ENCODE assay signal across 21 cellular contexts in the genomic region with DNA sequence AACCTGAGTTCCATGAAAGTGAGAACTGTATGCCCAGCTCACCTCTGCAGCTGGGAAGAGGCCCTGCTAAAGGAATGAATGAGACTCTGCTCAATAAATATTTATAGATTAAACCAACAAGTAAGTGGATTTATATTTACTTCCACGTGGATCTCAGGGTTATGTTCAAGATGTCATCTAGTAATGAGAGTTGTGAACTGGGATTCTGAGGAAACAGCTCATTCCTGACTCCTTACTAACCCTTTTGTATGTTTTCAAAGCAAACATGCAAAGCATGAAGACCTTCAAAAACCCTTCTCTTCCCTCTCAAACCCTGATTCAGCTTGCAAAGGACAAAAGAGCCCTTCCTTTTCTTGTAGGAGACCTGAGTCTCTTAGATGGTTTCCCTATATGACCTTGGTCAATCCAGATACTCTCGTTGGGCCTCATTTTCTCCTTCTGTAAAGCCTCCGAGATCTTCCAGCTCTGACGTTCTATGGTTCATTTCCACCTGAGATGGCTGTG. TPM values are rescaled to one million over a fixed set of nuclear protein-coding genes. Genes with fewer than 3 reads are reported as not detected.
DNase-seq lines count a peak whose midpoint lies in the region; ATAC-seq, FAIRE-seq and TF ChIP-seq lines count a peak whose summit lies in the region.
"Had no signal": no experiment of that assay in that cellular context is flagged by ENCODE, and none has a peak within 500 bp of the region (broad histone marks: within the 10 kb centered on the region; RNA-seq: fewer than 3 reads in every experiment).

No MANE protein-coding gene starts in this region.

- no peak overlapping the region for H2BK5ac ChIP-seq in mesenchymal stem cell (ENCODE audit: low read depth, low read length, poor library complexity, severe bottlenecking)

- no peaks in the 10 kb centered on the region for H4K20me1 ChIP-seq in astrocyte (ENCODE audit: insufficient read depth, low read length)

- DNase-seq in AG04450 (ENCODE audit: low read depth, low spot score) (peak; percentile 70), EL (peak; percentile 62), astrocyte (ENCODE audit: low read depth) (no peak), mesenchymal stem cell (peak; percentile 55), vagina (ENCODE audit: extremely low spot score in 2 of 2) (no peak), tibial artery (no peak), NCI-H1417 (lab: John Stamatoyannopoulos, UW) (no peak)
- DNase-seq: activated CD4-positive, CD25-positive, alpha-beta regulatory T cell treated with anti-CD3 and anti-CD28 coated beads, Interleukin-2, amount 50 U/mL, for 72 hours; activated T-cell treated with anti-CD3 and anti-CD28 coated beads, Interleukin-2, amount 50 U/mL, for 1 hour; cortex of kidney; kidney glomerular epithelial cell; MG63; NCI-H2081 treated with DMSO at 0.1 percent for 48 hours; psoas muscle; SHP77 treated with DMSO at 0.1 percent for 48 hours; stimulated activated CD4-positive, alpha-beta T cell treated with anti-CD3 and anti-CD28 coated beads, Interleukin-2, amount 100 ng/mL, for 24 hours had no signal

- H3K36me3 Mint-ChIP-seq in astrocyte (ENCODE audit: low read depth, unreplicated experiment) = peaks cover 6% of the 10 kb centered on the region

- no peaks in the 10 kb centered on the region for H3K79me2 ChIP-seq in astrocyte (ENCODE audit: insufficient read depth, low read length)

- H4K91ac ChIP-seq in mesenchymal stem cell (ENCODE audit: low read length) = no peak overlapping the region

- peak overlapping the region; percentile 27 for H3K4me2 ChIP-seq in astrocyte (ENCODE audit: low read length)
- no peak overlapping the region for H3K4me2 ChIP-seq in mesenchymal stem cell (ENCODE audit: low read length, poor library complexity, severe bottlenecking)

- H2BK12ac ChIP-seq in mesenchymal stem cell (ENCODE audit: low read length in 2 of 2) = no peak overlapping the region

- no peak for TF ChIP-seq POLR2A in vagina (IDR thresholded peaks at IDR 0.05)

- POLR2A ChIA-PET in AG04450 (lab: Yijun Ruan, JAX) = interaction anchor here (0.7 to 1.9 kb wide), 7 partner anchors 14 to 170 kb away, joined by 3 to 10 read pairs (median 4); partner anchors contain the start of genes LSM3, SLC6A6 and XPC

- H4K8ac ChIP-seq in mesenchymal stem cell (ENCODE audit: low read length) = no peak overlapping the region

- H2BK15ac ChIP-seq in mesenchymal stem cell (ENCODE audit: low read depth, poor library complexity, severe bottlenecking) = peak overlapping the region; percentile 9

- H3K9ac ChIP-seq in astrocyte (ENCODE audit: low read length) = peak overlapping the region; percentile 9
- no peak overlapping the region for H3K9ac ChIP-seq in mesenchymal stem cell (ENCODE audit: low read length)

- no peak overlapping the region for H2BK120ac ChIP-seq in mesenchymal stem cell (ENCODE audit: low read depth, low read length)

- peaks cover 15% of the 10 kb centered on the region for H3K4me1 Mint-ChIP-seq in astrocyte (ENCODE audit: low read depth, unreplicated experiment)

- no peak overlapping the region for H3K4me3 Mint-ChIP-seq in astrocyte (ENCODE audit: unreplicated experiment)
- H3K4me3 Mint-ChIP-seq: activated CD8-positive, alpha-beta T cell treated with anti-CD3 and anti-CD28 coated beads, Interleukin-2, amount 10 ng/mL, durations not matched to agents 7 days and 5 days had no signal

- no peaks in the 10 kb centered on the region for H3K27me3 Mint-ChIP-seq in astrocyte (ENCODE audit: low read depth, unreplicated experiment)

- ATAC-seq in GM18511 (IDR thresholded peaks at IDR 0.05; ENCODE audit: unreplicated experiment) = no peak
- ATAC-seq: activated CD8-positive, alpha-beta T cell treated with anti-CD3 and anti-CD28 coated beads, Interleukin-2, amount 10 ng/mL, durations not matched to agents 7 days and 5 days had no signal

- H3K9me3 Mint-ChIP-seq in astrocyte (ENCODE audit: unreplicated experiment) = peaks cover 10% of the 10 kb centered on the region

- intact Hi-C loops in vagina (cut with DNase I) (no loop called here), tibial artery (cut with DNase I; ENCODE audit: low total_unique reads) (no loop called here)

- no peaks in the 10 kb centered on the region for H3K27me3 ChIP-seq in AG04450 (ENCODE audit: control insufficient read depth, insufficient read depth, low read length)
- H3K27me3 ChIP-seq in astrocyte (ENCODE audit: insufficient read depth, low read length) = no peaks in the 10 kb centered on the region
- H3K27me3 ChIP-seq in mesenchymal stem cell (ENCODE audit: control insufficient read depth in 1 of 2, insufficient read depth in 1 of 2, low read length in 2 of 2) = peaks cover 0 to 25% of the 10 kb centered on the region in 2 experiments
- no peaks in the 10 kb centered on the region for H3K27me3 ChIP-seq in vagina
- peaks cover 0 to 20% of the 10 kb centered on the region in 2 donors for H3K27me3 ChIP-seq in tibial artery
- H3K27me3 ChIP-seq: MG63 had no signal

- CTCF ChIA-PET in AG04450 (lab: Charles Lee) = interaction anchor here (0.6 to 6.2 kb wide), 6 partner anchors 9 to 30 kb away, joined by 3 to 42 read pairs (median 4); no protein-coding TSS in a partner anchor

- H3K9me3 ChIP-seq in AG04450 (ENCODE audit: control insufficient read depth, insufficient read depth, low read length) (peaks cover 5% of the 10 kb centered on the region; the same call in 1 of the 2 replicates), astrocyte (ENCODE audit: insufficient read depth, low read depth, low read length) (peaks cover 3% of the 10 kb centered on the region), mesenchymal stem cell (ENCODE audit: control insufficient read depth, low read length) (peaks cover 8% of the 10 kb centered on the region), vagina (peaks cover 3% of the 10 kb centered on the region), tibial artery (peaks cover 0 to 7% (median 4%) of the 10 kb centered on the region in 3 donors)
- H3K9me3 ChIP-seq: MG63, psoas muscle had no signal

- peaks cover 10% of the 10 kb centered on the region for H3K4me1 ChIP-seq in astrocyte (ENCODE audit: insufficient read depth, low read length)
- peaks cover 8% of the 10 kb centered on the region for H3K4me1 ChIP-seq in mesenchymal stem cell (ENCODE audit: control insufficient read depth, insufficient read depth, low read depth, low read length)
- no peaks in the 10 kb centered on the region for H3K4me1 ChIP-seq in vagina
- no peaks in the 10 kb centered on the region for H3K4me1 ChIP-seq in tibial artery
- H3K4me1 ChIP-seq: psoas muscle had no signal

- no peak overlapping the region for H3K4ac ChIP-seq in mesenchymal stem cell (ENCODE audit: low read depth in 1 of 2, low read length in 2 of 2)

- H3K27ac Mint-ChIP-seq in astrocyte (ENCODE audit: unreplicated experiment) = no peak overlapping the region
- H3K27ac Mint-ChIP-seq: activated CD8-positive, alpha-beta T cell treated with anti-CD3 and anti-CD28 coated beads, Interleukin-2, amount 10 ng/mL, durations not matched to agents 7 days and 5 days had no signal

- no peak for FAIRE-seq in astrocyte (lab: Jason Lieb, UNC)
- FAIRE-seq: D721Med, H1 had no signal

- H2AFZ ChIP-seq in astrocyte (ENCODE audit: low read depth, low read length) (no peak overlapping the region), mesenchymal stem cell (ENCODE audit: low read depth, low read length) (no peak overlapping the region)

- H3K79me1 ChIP-seq in mesenchymal stem cell (replicated peaks; ENCODE audit: low read length, poor library complexity, severe bottlenecking) = no peaks in the 10 kb centered on the region

- H3K18ac ChIP-seq in mesenchymal stem cell (ENCODE audit: low read depth in 1 of 2, low read length in 2 of 2) = peak overlapping the region; percentile 14 to 16

- H3K14ac ChIP-seq in mesenchymal stem cell (ENCODE audit: low read length in 2 of 2) = no peak overlapping the region

- 68% methylated on average over 3 of the region's 4 CpGs for WGBS in mesenchymal stem cell

- H2AK5ac ChIP-seq in mesenchymal stem cell (ENCODE audit: low read length, severe bottlenecking) = no peak overlapping the region

- H3K23ac ChIP-seq in mesenchymal stem cell (ENCODE audit: low read length in 2 of 2) = no peak overlapping the region

- no peak for TF ChIP-seq CTCF in AG04450 (IDR thresholded peaks at IDR 0.05; ENCODE audit: low read depth, low read length)
- no peak for TF ChIP-seq CTCF in astrocyte (IDR thresholded peaks at IDR 0.05; ENCODE audit: insufficient read depth, low read depth, low read length)
- no peak for TF ChIP-seq CTCF in vagina (IDR thresholded peaks at IDR 0.05)
- no peak for TF ChIP-seq CTCF in tibial artery (IDR thresholded peaks at IDR 0.05)

- H3K36me3 ChIP-seq in astrocyte (ENCODE audit: insufficient read depth, low read length) = no peaks in the 10 kb centered on the region
- H3K36me3 ChIP-seq in mesenchymal stem cell (ENCODE audit: control insufficient read depth in 1 of 2, insufficient read depth in 2 of 2, low read depth in 1 of 2, low read length in 2 of 2) = no peaks in the 10 kb centered on the region
- no peaks in the 10 kb centered on the region for H3K36me3 ChIP-seq in vagina
- H3K36me3 ChIP-seq in tibial artery = no peaks in the 10 kb centered on the region
- H3K36me3 ChIP-seq: MG63 had no signal

- no peak overlapping the region for H3K4me3 ChIP-seq in AG04450 (ENCODE audit: low read depth, low read length)
- H3K4me3 ChIP-seq in astrocyte (ENCODE audit: insufficient read depth, low read depth, low read length) = no peak overlapping the region
- H3K4me3 ChIP-seq in mesenchymal stem cell (ENCODE audit: insufficient read depth in 1 of 2, low read depth in 1 of 2, low read length in 2 of 2) = no peak overlapping the region
- H3K4me3 ChIP-seq in vagina = no peak overlapping the region
- H3K4me3 ChIP-seq in tibial artery = no peak overlapping the region
- H3K4me3 ChIP-seq: MG63, psoas muscle had no signal

- H3K27ac ChIP-seq in AG04450 (ENCODE audit: low read depth, low read length) (peak overlapping the region; percentile 81), astrocyte (ENCODE audit: low read depth, low read length) (peak overlapping the region; percentile 43), mesenchymal stem cell (ENCODE audit: low read length, poor library complexity, severe bottlenecking) (no peak overlapping the region), vagina (no peak overlapping the region), tibial artery (no peak overlapping the region)
- H3K27ac ChIP-seq: C4-2B, psoas muscle had no signal

RNA-seq across cellular contexts. Expression of gene LSM3, which starts 53.4 kb away (rescaled TPM):
- polyA plus RNA-seq in AG04450 (2011; rRNA removed) = 7.4 and 11.9 TPM in 2 replicates
- 1.4 and 2.3 TPM in 2 replicates for polyA minus RNA-seq in AG04450 (2011; rRNA and poly(A)+ RNA removed)
- 8.4 and 9.5 TPM in 2 replicates for total RNA-seq in astrocyte
- polyA plus RNA-seq in mesenchymal stem cell (2013, experiment 1 of 2) = 14.3 TPM
- 14.7 TPM for polyA plus RNA-seq in mesenchymal stem cell (2013, experiment 2 of 2)
- total RNA-seq in vagina = 6.4 TPM

RNA-seq across cellular contexts. Expression of gene XPC, which starts 53.6 kb away (rescaled TPM):
- 38.4 and 39.0 TPM in 2 replicates for polyA plus RNA-seq in AG04450 (2011; rRNA removed)
- polyA minus RNA-seq in AG04450 (2011; rRNA and poly(A)+ RNA removed) = 47.3 and 50.0 TPM in 2 replicates
- total RNA-seq in astrocyte (28.2 and 33.6 TPM in 2 replicates), vagina (33.6 TPM)
- polyA plus RNA-seq in mesenchymal stem cell (2013, experiment 1 of 2) = 16.7 TPM
- polyA plus RNA-seq in mesenchymal stem cell (2013, experiment 2 of 2) = 16.5 TPM

Comparison
In these comparisons a context has a peak if more than half of its experiments do, and no peak if none do; other contexts are left out.
1. DNase-seq: peak in AG04450 (single experiment), EL (single experiment) and mesenchymal stem cell (single experiment); none in astrocyte (single experiment), vagina (0 of 2), tibial artery (0 of 2) and NCI-H1417 (0 of 3).
2. H3K27ac ChIP-seq: peak in AG04450 (single experiment) and astrocyte (single experiment); none in mesenchymal stem cell (single experiment), vagina (single experiment) and tibial artery (0 of 2).